Comparison of ENCODE assay signal across 10 cellular contexts in the genomic region with DNA sequence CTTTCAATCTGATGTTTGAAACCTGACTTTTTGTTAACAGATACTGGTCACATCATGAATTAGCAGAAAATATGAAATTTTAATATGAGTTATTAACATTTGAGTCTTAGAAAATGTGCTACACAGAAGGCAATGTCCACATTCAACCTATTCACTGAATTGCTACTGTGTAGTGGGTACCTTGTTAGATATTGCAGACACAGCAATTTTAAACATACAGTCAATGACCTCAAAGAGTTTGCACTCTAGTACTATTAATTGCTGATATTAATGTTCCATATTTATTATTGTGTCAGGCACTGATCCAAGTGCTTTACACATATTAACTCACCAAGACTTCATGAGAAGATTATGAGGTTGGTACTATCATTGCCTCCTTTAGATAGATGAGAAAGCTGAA.
"Had no signal": no experiment of that assay in that cellular context is flagged by ENCODE, and none has a peak within 500 bp of the region (broad histone marks: within the 10 kb centered on the region; RNA-seq: fewer than 3 reads in every experiment).

No MANE protein-coding gene starts in this region.

- H3K27ac ChIP-seq: GM23248 had no signal

- H3K9me3 ChIP-seq: HAP-1 had no signal

- H3K36me3 ChIP-seq: HAP-1 had no signal

- H3K4me3 Mint-ChIP-seq: GM23338, H9, HFFc6 had no signal

- H3K9ac ChIP-seq: GM23248 had no signal

- H3K4me2 ChIP-seq: GM23338 had no signal

- DNase-seq: GM23248, GOT3, H9, HCEC 1CT, HFFc6 had no signal

- H3K9me3 Mint-ChIP-seq: GM23338, H9 had no signal

- H3K4me1 ChIP-seq: HAP-1 had no signal

- H3K27ac Mint-ChIP-seq: GM23338, H9, HFFc6 had no signal

- H2AFZ ChIP-seq: GM23248, GM23338 had no signal

- FAIRE-seq: H1, H54 had no signal

- H3K4me3 ChIP-seq: GM23248, GM23338, HAP-1 had no signal

- ATAC-seq: GM23338, HCT116 had no signal
